2 cellular contexts compared by ENCODE assay signal in the genomic region with DNA sequence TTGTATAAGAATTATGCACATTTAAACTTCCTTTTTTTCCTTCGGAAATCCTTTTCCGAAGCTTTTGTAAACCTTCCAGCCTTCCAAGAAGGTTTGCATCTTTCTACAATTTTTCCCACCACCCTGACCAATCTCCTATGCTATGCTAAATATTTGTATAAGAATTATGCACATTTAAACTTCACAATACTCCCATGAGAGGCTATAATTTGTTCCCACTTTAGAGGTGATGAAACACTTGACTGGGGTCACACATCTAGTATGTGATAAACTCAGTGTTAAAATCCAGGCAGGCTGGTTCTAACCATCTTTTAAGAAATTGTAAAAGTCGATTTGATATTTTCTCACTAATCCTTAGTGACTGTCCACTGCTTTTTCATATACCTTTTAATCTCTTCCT.
TF ChIP-seq lines count a peak whose summit lies in the region.

No MANE protein-coding gene starts in this region.

TF ChIP-seq in SK-N-SH treated with all-trans-retinoic acid at 6 μM for 48 hours, 23 proteins besides CTCF, POLR2A, EP300 and RAD21 (continued from another document):
- TF ChIP-seq ZFP30 (CRISPR knock-in tag; IDR thresholded peaks at IDR 0.05) = no peak
- no peak for TF ChIP-seq ZC3H10 (CRISPR knock-in tag; IDR thresholded peaks at IDR 0.05)
- TF ChIP-seq TCF4 (CRISPR knock-in tag; IDR thresholded peaks at IDR 0.05; ENCODE audit: borderline replicate concordance) = no peak

TF ChIP-seq in SK-N-SH, 30 proteins besides CTCF, POLR2A, EP300 and RAD21 (continued from another document):
- TF ChIP-seq ZBTB33 (IDR thresholded peaks at IDR 0.05; ENCODE audit: borderline replicate concordance, low read depth) (no peak), POLR2AphosphoS5 (IDR thresholded peaks at IDR 0.05; ENCODE audit: low read depth, low read length) (no peak; the same call in 1 of the 2 replicates), TAF1 (IDR thresholded peaks at IDR 0.05; ENCODE audit: borderline replicate concordance, low read depth, low read length) (no peak), NFIC (IDR thresholded peaks at IDR 0.05; ENCODE audit: borderline replicate concordance) (no peak), RCOR1 (IDR thresholded peaks at IDR 0.05; ENCODE audit: low read length) (no peak)
- TF ChIP-seq, protein P1, sequence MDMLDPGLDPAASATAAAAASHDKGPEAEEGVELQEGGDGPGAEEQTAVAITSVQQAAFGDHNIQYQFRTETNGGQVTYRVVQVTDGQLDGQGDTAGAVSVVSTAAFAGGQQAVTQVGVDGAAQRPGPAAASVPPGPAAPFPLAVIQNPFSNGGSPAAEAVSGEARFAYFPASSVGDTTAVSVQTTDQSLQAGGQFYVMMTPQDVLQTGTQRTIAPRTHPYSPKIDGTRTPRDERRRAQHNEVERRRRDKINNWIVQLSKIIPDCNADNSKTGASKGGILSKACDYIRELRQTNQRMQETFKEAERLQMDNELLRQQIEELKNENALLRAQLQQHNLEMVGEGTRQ (IDR thresholded peaks at IDR 0.05; ENCODE audit: borderline replicate concordance, low read depth, low read length) = no peak
TF ChIP-seq in SK-N-SH: peak in this region for 0.
